ENCODE assay signal across 8 cellular contexts in genomic region chr16:28689425-28689824, GRCh38. TPM values are rescaled to one million over a fixed set of nuclear protein-coding genes. Genes with fewer than 3 reads are reported as not detected.
"Had no signal": no experiment of that assay in that cellular context is flagged by ENCODE, and none has a peak within 500 bp of the region (broad histone marks: within the 10 kb centered on the region; RNA-seq: fewer than 3 reads in every experiment).

No MANE protein-coding gene starts in this region.

RNA-seq across cellular contexts. Expression of gene NPIPB8, which starts 51.6 kb away (rescaled TPM):
- total RNA-seq: activated naive CD4-positive, alpha-beta T cell treated with anti-CD3 and anti-CD28 coated beads for 36 hours; astrocyte; bronchial epithelial cell; chondrocyte; gastroesophageal sphincter had no signal
- polyA plus RNA-seq: adipose tissue, fibroblast of lung, heart right ventricle had no signal
